8 cellular contexts compared by ENCODE assay signal in genomic region chrX:16868920-16869319, GRCh38. TPM values are rescaled to one million over a fixed set of nuclear protein-coding genes. Genes with fewer than 3 reads are reported as not detected.
DNase-seq lines count a peak whose midpoint lies in the region; ATAC-seq and TF ChIP-seq lines count a peak whose summit lies in the region.

No MANE protein-coding gene starts in this region.

- H3K27me3 Mint-ChIP-seq in chondrocyte (ENCODE audit: low read depth), result no peaks in the 10 kb centered on the region
- no peaks in the 10 kb centered on the region for H3K27me3 Mint-ChIP-seq in naive thymus-derived CD8-positive, alpha-beta T cell

- no peak overlapping the region for H4K5ac ChIP-seq in IMR-90 (ENCODE audit: low read depth, low read length)

- intact Hi-C loops in IMR-90 (cut with micrococcal nuclease), result loop anchor here (5.0 kb wide), 1 partner anchor 42 kb away; no protein-coding TSS in a partner anchor

- H3K4ac ChIP-seq in IMR-90 (ENCODE audit: low read depth, low read length), result 0 out of 2 replicates have a peak overlapping the region, but pooled peaks have one; percentile 28

- no peaks in the 10 kb centered on the region for H3K9me3 ChIP-seq in IMR-90 (ENCODE audit: control insufficient read depth, insufficient read depth, low read length)

- H4K8ac ChIP-seq in IMR-90 (ENCODE audit: low read depth in 2 of 2, low read length in 2 of 2), result no peak overlapping the region

- H3K4me1 Mint-ChIP-seq in chondrocyte (ENCODE audit: low read depth), result peaks cover 48% of the 10 kb centered on the region
- H3K4me1 Mint-ChIP-seq in naive thymus-derived CD8-positive, alpha-beta T cell, result peaks cover 12 to 44% (median 39%) of the 10 kb centered on the region in 4 donors

- CTCF ChIA-PET in IMR-90 (lab: Yijun Ruan, JAX), result no interaction called here

- H4K91ac ChIP-seq in IMR-90 (ENCODE audit: insufficient read depth, low read depth, low read length), result no peak overlapping the region

- no peaks in the 10 kb centered on the region for H3K36me3 ChIP-seq in IMR-90 (ENCODE audit: control insufficient read depth, insufficient read depth, low read length)

- peak overlapping the region; percentile 66; the same call in 1 of the 2 replicates for H3K14ac ChIP-seq in IMR-90 (replicated peaks; ENCODE audit: low read depth, low read length)

- no peaks in the 10 kb centered on the region for H3K9me3 Mint-ChIP-seq in chondrocyte (ENCODE audit: low read depth)
- no peaks in the 10 kb centered on the region for H3K9me3 Mint-ChIP-seq in naive thymus-derived CD8-positive, alpha-beta T cell

- peaks cover 45% of the 10 kb centered on the region for H4K20me1 ChIP-seq in IMR-90 (ENCODE audit: insufficient read depth, low read length)

- no peak overlapping the region for H2BK5ac ChIP-seq in IMR-90 (ENCODE audit: low read depth, low read length, poor library complexity, severe bottlenecking)

- no peak overlapping the region for H2BK15ac ChIP-seq in IMR-90 (ENCODE audit: low read depth, low read length)

- H3K23ac ChIP-seq in IMR-90 (ENCODE audit: low read depth, low read length), result 0 out of 2 replicates have a peak overlapping the region, but pooled peaks have one; percentile 62

- in situ Hi-C loops in IMR-90 (cut with MboI; ENCODE audit: low sequenced_read_pairs), result no loop called here

- DNase-seq in AG09309 (ENCODE audit: low read depth), result no peak
- DNase-seq in IMR-90, result no peak
- no peak for DNase-seq in chondrocyte (ENCODE audit: low spot score)
- DNase-seq in naive thymus-derived CD8-positive, alpha-beta T cell, result peak in 1 of 10 donors; percentile 10
- no peak for DNase-seq in Ammon's horn (ENCODE audit: low spot score)
- DNase-seq in NCI-H82 (lab: John Stamatoyannopoulos, UW), result no peak

- WGBS in IMR-90 (ENCODE audit: extremely low coverage in 2 of 2, insufficient read length in 1 of 2), 2 experiments, result 20% methylated on average over 1 of the region's 7 CpGs; no CpG with 5 or more reads in 1 of the 2 experiments

- POLR2A ChIA-PET in IMR-90 (lab: Charles Lee; ENCODE audit: unreplicated experiment), result no interaction called here
- POLR2A ChIA-PET in naive thymus-derived CD8-positive, alpha-beta T cell (lab: Charles Lee), result interaction anchor here (1.1 to 3.0 kb wide), 3 partner anchors 14 to 149 kb away, joined by 4 to 37 read pairs (median 10); no protein-coding TSS in a partner anchor

- H2BK120ac ChIP-seq in IMR-90 (ENCODE audit: low read depth, low read length), result no peak overlapping the region

- BruUV-seq in IMR-90 (replicated peaks; lab: Mats Ljungman, UMichigan), result no TSS peak

- peak overlapping the region; percentile 79; the same call in 1 of the 2 replicates for H3K9ac ChIP-seq in IMR-90 (ENCODE audit: low read depth, low read length)

- peak overlapping the region; percentile 70 for H3K27ac Mint-ChIP-seq in chondrocyte (ENCODE audit: unreplicated experiment)
- H3K27ac Mint-ChIP-seq in naive thymus-derived CD8-positive, alpha-beta T cell, result peak overlapping the region; percentile 55 to 95 (median 91)

- no peak overlapping the region for H2AK5ac ChIP-seq in IMR-90 (ENCODE audit: low read depth, low read length)

- no peak overlapping the region for H2BK20ac ChIP-seq in IMR-90 (ENCODE audit: low read depth, low read length)

- dilution Hi-C loops in IMR-90 (cut with HindIII; ENCODE audit: low sequenced_read_pairs, unreplicated experiment), result no loop called here

- no peak overlapping the region for H2AK9ac ChIP-seq in IMR-90 (replicated peaks; ENCODE audit: low read depth, low read length, poor library complexity)

- H3K9me1 ChIP-seq in IMR-90 (ENCODE audit: insufficient read depth, low read length), result no peaks in the 10 kb centered on the region; the same call in 1 of the 2 replicates

- H3K4me3 ChIP-seq in AG09309 (ENCODE audit: control insufficient read depth, low read depth, low read length) (peak overlapping the region; percentile 64), IMR-90 (ENCODE audit: insufficient read depth, low read depth, low read length) (peak overlapping the region; percentile 66)

- peaks cover 8% of the 10 kb centered on the region for H3K4me1 ChIP-seq in IMR-90 (ENCODE audit: control insufficient read depth, insufficient read depth, low read length)

- H3K4me3 Mint-ChIP-seq in chondrocyte (ENCODE audit: unreplicated experiment), result peak overlapping the region; percentile 82
- peak overlapping the region; percentile 80 to 99 (median 89) for H3K4me3 Mint-ChIP-seq in naive thymus-derived CD8-positive, alpha-beta T cell

- no peak for ATAC-seq in IMR-90 (ENCODE audit: low read depth)
- no peak for ATAC-seq in naive thymus-derived CD8-positive, alpha-beta T cell
- ATAC-seq in GM21381 (IDR thresholded peaks at IDR 0.05; ENCODE audit: unreplicated experiment), result no peak
- ATAC-seq in HG03521 (IDR thresholded peaks at IDR 0.05; ENCODE audit: unreplicated experiment), result no peak

- H3K4me2 ChIP-seq in IMR-90 (ENCODE audit: low read depth, low read length), result peak overlapping the region; percentile 96

- no peak for TF ChIP-seq POLR2A in IMR-90 (IDR thresholded peaks at IDR 0.05; ENCODE audit: low read depth, low read length)

- H2AFZ ChIP-seq in IMR-90 (replicated peaks; ENCODE audit: low read length, poor library complexity), result no peak overlapping the region

- H3K27me3 ChIP-seq in IMR-90 (ENCODE audit: control insufficient read depth, insufficient read depth, low read length), result peaks cover 6% of the 10 kb centered on the region; the same call in 1 of the 2 replicates

- H3K79me1 ChIP-seq in IMR-90 (ENCODE audit: low read depth in 1 of 2, low read length in 2 of 2), result peaks cover 3 to 18% of the 10 kb centered on the region in 2 experiments; a peak in 2 of 4 replicates

- H3K27ac ChIP-seq in IMR-90 (ENCODE audit: insufficient read depth, low read length), result no peak overlapping the region

- H3K18ac ChIP-seq in IMR-90 (ENCODE audit: low read depth, low read length), result no peak overlapping the region

- H3K56ac ChIP-seq in IMR-90 (ENCODE audit: extremely low read depth, insufficient read depth, low read length), result no peak overlapping the region

- no peak for TF ChIP-seq RAD21 in IMR-90 (IDR thresholded peaks at IDR 0.05; ENCODE audit: low read length)

- no peak for TF ChIP-seq CTCF in AG09309 (IDR thresholded peaks at IDR 0.05; ENCODE audit: control insufficient read depth, insufficient read depth, low read depth, low read length, missing control alignments)
- no peak for TF ChIP-seq CTCF in IMR-90 (conservative IDR thresholded peaks at IDR 0.05; ENCODE audit: low read depth, low read length)
- TF ChIP-seq CTCF in chondrocyte (IDR thresholded peaks at IDR 0.05), result no peak

- peaks cover 1% of the 10 kb centered on the region for H3K36me3 Mint-ChIP-seq in chondrocyte (ENCODE audit: low read depth)
- peaks cover 0 to 18% (median 0%) of the 10 kb centered on the region in 3 donors for H3K36me3 Mint-ChIP-seq in naive thymus-derived CD8-positive, alpha-beta T cell

TF ChIP-seq in IMR-90, 13 proteins besides CTCF, POLR2A, EP300 and RAD21:
- TF ChIP-seq, protein P1, sequence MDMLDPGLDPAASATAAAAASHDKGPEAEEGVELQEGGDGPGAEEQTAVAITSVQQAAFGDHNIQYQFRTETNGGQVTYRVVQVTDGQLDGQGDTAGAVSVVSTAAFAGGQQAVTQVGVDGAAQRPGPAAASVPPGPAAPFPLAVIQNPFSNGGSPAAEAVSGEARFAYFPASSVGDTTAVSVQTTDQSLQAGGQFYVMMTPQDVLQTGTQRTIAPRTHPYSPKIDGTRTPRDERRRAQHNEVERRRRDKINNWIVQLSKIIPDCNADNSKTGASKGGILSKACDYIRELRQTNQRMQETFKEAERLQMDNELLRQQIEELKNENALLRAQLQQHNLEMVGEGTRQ (IDR thresholded peaks at IDR 0.05; ENCODE audit: low read depth, low read length), result no peak
- TF ChIP-seq CHD1 (IDR thresholded peaks at IDR 0.05; ENCODE audit: low read depth, low read length) (no peak), MXI1 (IDR thresholded peaks at IDR 0.05; ENCODE audit: borderline replicate concordance, low read depth, low read length) (no peak), NFE2L2 (IDR thresholded peaks at IDR 0.05; ENCODE audit: low read depth, low read length) (no peak), MAFK (IDR thresholded peaks at IDR 0.05; ENCODE audit: low read depth, low read length) (no peak), CEBPB (IDR thresholded peaks at IDR 0.05; ENCODE audit: low read depth, low read length) (no peak), MAZ (IDR thresholded peaks at IDR 0.05; ENCODE audit: borderline replicate concordance, low read depth, low read length) (no peak), SMC3 (IDR thresholded peaks at IDR 0.05; ENCODE audit: low read depth, low read length) (no peak), RFX5 (IDR thresholded peaks at IDR 0.05; ENCODE audit: low read depth, low read length) (no peak), FOS (IDR thresholded peaks at IDR 0.05; ENCODE audit: low read depth, low read length) (no peak), RCOR1 (IDR thresholded peaks at IDR 0.05; ENCODE audit: insufficient replicate concordance, low read length) (no peak), BHLHE40 (IDR thresholded peaks at IDR 0.05; ENCODE audit: low read depth, low read length) (no peak)
- TF ChIP-seq, protein P2, sequence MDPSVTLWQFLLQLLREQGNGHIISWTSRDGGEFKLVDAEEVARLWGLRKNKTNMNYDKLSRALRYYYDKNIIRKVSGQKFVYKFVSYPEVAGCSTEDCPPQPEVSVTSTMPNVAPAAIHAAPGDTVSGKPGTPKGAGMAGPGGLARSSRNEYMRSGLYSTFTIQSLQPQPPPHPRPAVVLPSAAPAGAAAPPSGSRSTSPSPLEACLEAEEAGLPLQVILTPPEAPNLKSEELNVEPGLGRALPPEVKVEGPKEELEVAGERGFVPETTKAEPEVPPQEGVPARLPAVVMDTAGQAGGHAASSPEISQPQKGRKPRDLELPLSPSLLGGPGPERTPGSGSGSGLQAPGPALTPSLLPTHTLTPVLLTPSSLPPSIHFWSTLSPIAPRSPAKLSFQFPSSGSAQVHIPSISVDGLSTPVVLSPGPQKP (IDR thresholded peaks at IDR 0.05; ENCODE audit: borderline replicate concordance, low read depth, low read length), result no peak

RNA-seq across cellular contexts. Expression of gene RBBP7, which starts 1.2 kb away (rescaled TPM):
- 132 and 147 TPM in 2 replicates for total RNA-seq in IMR-90 (2012; rRNA removed)
- polyA plus RNA-seq in IMR-90 (2012; rRNA removed), result 116 and 149 TPM in 2 replicates
- 44.7 and 152 TPM in 2 replicates for polyA plus RNA-seq in IMR-90 (2012; cell fraction: cytosol; rRNA removed)
- 23.9 and 112 TPM in 2 replicates for polyA plus RNA-seq in IMR-90 (2012; cell fraction: nucleus; rRNA removed; ENCODE audit: low replicate concordance)
- total RNA-seq in chondrocyte, result 122 to 151 TPM (median 142 TPM) in 3 replicates
- 100 to 1,000 TPM; 110 to 118 TPM for total RNA-seq in naive thymus-derived CD8-positive, alpha-beta T cell
- 100 to 1,000 TPM; 146 to 175 (median 154) TPM for polyA plus RNA-seq in naive thymus-derived CD8-positive, alpha-beta T cell
